17 cellular contexts compared by ENCODE assay signal in the genomic region with DNA sequence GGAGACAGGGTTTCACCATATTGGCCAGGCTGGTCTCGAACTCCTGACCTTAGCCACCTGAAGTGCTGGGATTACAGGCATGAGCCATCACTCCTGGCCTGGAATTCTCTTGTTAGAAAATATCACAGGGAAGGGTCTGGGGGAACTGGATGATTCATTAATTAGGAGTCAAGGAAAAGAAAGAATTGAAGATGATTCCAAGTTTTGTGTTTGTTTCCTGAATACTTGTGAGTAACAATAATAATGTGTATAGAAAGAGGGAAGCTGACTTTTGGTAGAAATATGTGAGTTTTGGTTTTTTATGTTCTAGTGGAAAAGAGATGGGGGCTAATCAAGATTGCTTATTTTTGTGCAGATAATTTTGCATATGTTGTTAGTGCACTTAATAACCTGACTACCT.
DNase-seq lines count a peak whose midpoint lies in the region; ATAC-seq, FAIRE-seq and TF ChIP-seq lines count a peak whose summit lies in the region.
"Had no signal": no experiment of that assay in that cellular context is flagged by ENCODE, and none has a peak within 500 bp of the region (broad histone marks: within the 10 kb centered on the region; RNA-seq: fewer than 3 reads in every experiment).

No MANE protein-coding gene starts in this region.

- H3K9me3 Mint-ChIP-seq in astrocyte (ENCODE audit: unreplicated experiment), result no peaks in the 10 kb centered on the region
- H3K9me3 Mint-ChIP-seq in glutamatergic neuron (ENCODE audit: unreplicated experiment), result peaks cover 5% of the 10 kb centered on the region

- H3K4me3 ChIP-seq in AG10803 (ENCODE audit: low read length), result no peak overlapping the region
- no peak overlapping the region for H3K4me3 ChIP-seq in astrocyte (ENCODE audit: insufficient read depth, low read depth, low read length)
- no peak overlapping the region for H3K4me3 ChIP-seq in tibial artery
- H3K4me3 ChIP-seq in esophagus squamous epithelium, result no peak overlapping the region

- H3K9me3 ChIP-seq in astrocyte (ENCODE audit: insufficient read depth, low read depth, low read length) (no peaks in the 10 kb centered on the region), tibial artery (no peaks in the 10 kb centered on the region), esophagus squamous epithelium (no peaks in the 10 kb centered on the region)
- H3K9me3 ChIP-seq: Caco-2 had no signal

- H3K27ac Mint-ChIP-seq in astrocyte (ENCODE audit: unreplicated experiment) (no peak overlapping the region), glutamatergic neuron (ENCODE audit: unreplicated experiment) (peak overlapping the region; percentile 49)
- H3K27ac Mint-ChIP-seq: CD4-positive, alpha-beta T cell had no signal

- DNase-seq in AG10803 (ENCODE audit: low read depth) (peak; percentile 28), HT1080 (ENCODE audit: low read depth) (peak; percentile 82), astrocyte (ENCODE audit: low read depth) (peak; percentile 78), glutamatergic neuron (no peak), tibial artery (no peak), esophagus squamous epithelium (lab: John Stamatoyannopoulos, UW) (no peak)
- DNase-seq in activated CD4-positive, CD25-positive, alpha-beta regulatory T cell treated with anti-CD3 and anti-CD28 coated beads, Interleukin-2, amount 50 U/mL, for 72 hours, result no peak
- DNase-seq: Caco-2; CD4-positive, alpha-beta T cell; H9; Kasumi-1; NCI-H1105; NCI-H1694; NCI-H2081 treated with DMSO at 0.1 percent for 48 hours; RPMI8226 had no signal

- ATAC-seq in HG02763 (IDR thresholded peaks at IDR 0.05; ENCODE audit: unreplicated experiment), result no peak

- intact Hi-C loops in tibial artery (cut with DNase I; ENCODE audit: low total_unique reads) (no loop called here), esophagus squamous epithelium (cut with DNase I) (no loop called here)

- WGBS in esophagus squamous epithelium, 2 donors, result 83 to 100% methylated on average over 1 of the region's 1 CpG

- H3K4me3 Mint-ChIP-seq in astrocyte (ENCODE audit: unreplicated experiment) (no peak overlapping the region), glutamatergic neuron (ENCODE audit: unreplicated experiment) (no peak overlapping the region)
- H3K4me3 Mint-ChIP-seq: CD4-positive, alpha-beta T cell; H9 had no signal

- no peak overlapping the region for H2AFZ ChIP-seq in astrocyte (ENCODE audit: low read depth, low read length)

- H3K27ac ChIP-seq in astrocyte (ENCODE audit: low read depth, low read length) (peak overlapping the region; percentile 79), tibial artery (no peak overlapping the region), esophagus squamous epithelium (no peak overlapping the region)

- H3K9ac ChIP-seq in astrocyte (ENCODE audit: low read length), result peak overlapping the region; percentile 53

- TF ChIP-seq CTCF in AG10803 (conservative IDR thresholded peaks at IDR 0.05; ENCODE audit: low read length) (no peak), astrocyte (IDR thresholded peaks at IDR 0.05; ENCODE audit: insufficient read depth, low read depth, low read length) (no peak), glutamatergic neuron (IDR thresholded peaks at IDR 0.05; ENCODE audit: partially characterized antibody, unreplicated experiment) (no peak), tibial artery (IDR thresholded peaks at IDR 0.05) (no peak), esophagus squamous epithelium (IDR thresholded peaks at IDR 0.05) (no peak)

- no peaks in the 10 kb centered on the region for H3K79me2 ChIP-seq in astrocyte (ENCODE audit: insufficient read depth, low read length)

- H3K4me2 ChIP-seq in astrocyte (ENCODE audit: low read length), result peak overlapping the region; percentile 65

- FAIRE-seq in astrocyte (lab: Jason Lieb, UNC), result no peak
- FAIRE-seq: GM12891 had no signal

- H3K4me1 ChIP-seq in astrocyte (ENCODE audit: insufficient read depth, low read length) (peaks cover 19% of the 10 kb centered on the region), tibial artery (no peaks in the 10 kb centered on the region), esophagus squamous epithelium (no peaks in the 10 kb centered on the region)
- H3K4me1 ChIP-seq: Caco-2 had no signal

- H3K36me3 Mint-ChIP-seq in astrocyte (ENCODE audit: low read depth, unreplicated experiment), result no peaks in the 10 kb centered on the region
- no peaks in the 10 kb centered on the region for H3K36me3 Mint-ChIP-seq in glutamatergic neuron (ENCODE audit: unreplicated experiment)

- TF ChIP-seq POLR2A in esophagus squamous epithelium (IDR thresholded peaks at IDR 0.05), result no peak

- H3K27me3 ChIP-seq in astrocyte (ENCODE audit: insufficient read depth, low read length) (no peaks in the 10 kb centered on the region), tibial artery (no peaks in the 10 kb centered on the region), esophagus squamous epithelium (no peaks in the 10 kb centered on the region)

- H3K27me3 Mint-ChIP-seq in astrocyte (ENCODE audit: low read depth, unreplicated experiment) (peaks cover 5% of the 10 kb centered on the region), glutamatergic neuron (ENCODE audit: unreplicated experiment) (no peaks in the 10 kb centered on the region)
- H3K27me3 Mint-ChIP-seq: CD4-positive, alpha-beta T cell had no signal

- no peaks in the 10 kb centered on the region for H3K36me3 ChIP-seq in astrocyte (ENCODE audit: insufficient read depth, low read length)
- H3K36me3 ChIP-seq in tibial artery, result no peaks in the 10 kb centered on the region
- no peaks in the 10 kb centered on the region for H3K36me3 ChIP-seq in esophagus squamous epithelium

- H3K4me1 Mint-ChIP-seq in astrocyte (ENCODE audit: low read depth, unreplicated experiment) (peaks cover 15% of the 10 kb centered on the region), glutamatergic neuron (ENCODE audit: low read depth, unreplicated experiment) (peaks cover 18% of the 10 kb centered on the region)

- H4K20me1 ChIP-seq in astrocyte (ENCODE audit: insufficient read depth, low read length), result no peaks in the 10 kb centered on the region

Comparison
In these comparisons a context has a peak if more than half of its experiments do, and no peak if none do; other contexts are left out.
1. DNase-seq: peak in AG10803 (single experiment), HT1080 (single experiment) and astrocyte (single experiment); none in glutamatergic neuron (single experiment), activated CD4-positive, CD25-positive, alpha-beta regulatory T cell treated with anti-CD3 and anti-CD28 coated beads, Interleukin-2, amount 50 U/mL, for 72 hours (single experiment), tibial artery (0 of 2) and esophagus squamous epithelium (single experiment).